17 cellular contexts compared by ENCODE assay signal in genomic region chr7:16083931-16084330, GRCh38.
A peak's percentile ranks its signal among the peaks of the same experiment; 100 is the strongest.
DNase-seq lines count a peak whose midpoint lies in the region; ATAC-seq and TF ChIP-seq lines count a peak whose summit lies in the region.
"Had no signal": no experiment of that assay in that cellular context is flagged by ENCODE, and none has a peak within 500 bp of the region (broad histone marks: within the 10 kb centered on the region; RNA-seq: fewer than 3 reads in every experiment).

No MANE protein-coding gene starts in this region.

- WGBS in body of pancreas, 2 donors = 37 to 57% methylated on average over 3 of the region's 3 CpGs
- no CpG with 5 or more reads among the region's 3 CpGs for WGBS in neuronal stem cell (ENCODE audit: extremely low coverage in 2 of 2, insufficient read length in 2 of 2, insufficient replicate concordance in 1 of 2), 2 donors

- no peak overlapping the region for H3K14ac ChIP-seq in neuronal stem cell (ENCODE audit: low read length)

- H3K4me2 ChIP-seq in neuronal stem cell (ENCODE audit: insufficient read depth, low read length, poor library complexity, severe bottlenecking) = no peak overlapping the region

- H3K27ac ChIP-seq in body of pancreas = peak overlapping the region in 2 of 4 donors; percentile 2 to 29
- H3K27ac ChIP-seq in neuronal stem cell (replicated peaks; ENCODE audit: low read length) = no peak overlapping the region
- H3K27ac ChIP-seq: GM23248, parathyroid adenoma had no signal

- TF ChIP-seq CTCF in body of pancreas (IDR thresholded peaks at IDR 0.05) = no peak

- no peaks in the 10 kb centered on the region for H3K79me1 ChIP-seq in neuronal stem cell (ENCODE audit: low read depth, low read length)

- no peak for TF ChIP-seq POLR2A in body of pancreas (IDR thresholded peaks at IDR 0.05)

- H3K4ac ChIP-seq in neuronal stem cell (ENCODE audit: low read length) = no peak overlapping the region

- intact Hi-C loops in body of pancreas (cut with DNase I) = no loop called here

- H2AFZ ChIP-seq in neuronal stem cell (ENCODE audit: low read length) = no peak overlapping the region
- H2AFZ ChIP-seq: GM23248, parathyroid adenoma had no signal

- no peak overlapping the region for H2BK5ac ChIP-seq in neuronal stem cell (ENCODE audit: low read length)

- H3K18ac ChIP-seq in neuronal stem cell (ENCODE audit: low read length) = no peak overlapping the region

- no peak overlapping the region for H2BK15ac ChIP-seq in neuronal stem cell (ENCODE audit: low read length)

- no peak overlapping the region for H3K23ac ChIP-seq in neuronal stem cell (ENCODE audit: low read depth, low read length, poor library complexity)

- H4K8ac ChIP-seq in neuronal stem cell (ENCODE audit: low read depth, low read length) = no peak overlapping the region

- H3K36me3 ChIP-seq in body of pancreas (replicated peaks in 1 of 2; ENCODE audit: insufficient read depth in 1 of 2, low read depth in 2 of 2) (no peaks in the 10 kb centered on the region), neuronal stem cell (replicated peaks in 1 of 2; ENCODE audit: control insufficient read depth in 2 of 2, insufficient read depth in 2 of 2, low read length in 2 of 2) (no peaks in the 10 kb centered on the region)

- in situ Hi-C loops in ACHN (cut with HindIII; ENCODE audit: low pct_ligation_motif_present, low pct_unique_long_range_greater_than_20kb, low sequenced_read_pairs) = no loop called here

- no peak overlapping the region for H3K9ac ChIP-seq in neuronal stem cell (ENCODE audit: low read depth, low read length, poor library complexity)
- H3K9ac ChIP-seq: GM23248, parathyroid adenoma had no signal

- DNase-seq in ACHN (peak; percentile 51), LoVo (ENCODE audit: low spot score) (peak; percentile 86), body of pancreas (no peak), lung microvascular endothelial cell (ENCODE audit: low read depth in 2 of 2) (peak; percentile 60 to 81), NCI-H128 (lab: John Stamatoyannopoulos, UW; ENCODE audit: unreplicated experiment) (no peak), neuronal stem cell (ENCODE audit: low spot score) (no peak)
- DNase-seq in activated naive CD4-positive, alpha-beta T cell treated with anti-CD3 and anti-CD28 coated beads, Interleukin-2, amount 50 U/mL, for 16 hours = no peak
- DNase-seq: activated CD4-positive, alpha-beta T cell treated with anti-CD3 and anti-CD28 coated beads, Interleukin-2, amount 50 U/mL, for 1 hour; effector memory CD4-positive, alpha-beta T cell; foreskin fibroblast; GM23248; immature natural killer cell; NCI-H146; NCI-H526 treated with DMSO at 0.1 percent for 48 hours had no signal

- H3K4me3 ChIP-seq in body of pancreas (no peak overlapping the region), neuronal stem cell (ENCODE audit: low read length in 2 of 2) (no peak overlapping the region)
- H3K4me3 ChIP-seq: GM23248 had no signal

- H2AK5ac ChIP-seq in neuronal stem cell (ENCODE audit: low read depth, low read length) = no peak overlapping the region

- no peak overlapping the region for H2BK12ac ChIP-seq in neuronal stem cell (ENCODE audit: low read length)

- no peak overlapping the region for H4K91ac ChIP-seq in neuronal stem cell (ENCODE audit: low read depth, low read length, poor library complexity)

- H3K4me1 ChIP-seq in body of pancreas = no peaks in the 10 kb centered on the region
- no peaks in the 10 kb centered on the region for H3K4me1 ChIP-seq in neuronal stem cell (ENCODE audit: control insufficient read depth in 2 of 2, insufficient read depth in 1 of 2, low read depth in 1 of 2, low read length in 2 of 2)
- H3K4me1 ChIP-seq: parathyroid adenoma had no signal

- no peaks in the 10 kb centered on the region for H3K27me3 ChIP-seq in body of pancreas
- no peaks in the 10 kb centered on the region for H3K27me3 ChIP-seq in neuronal stem cell (ENCODE audit: control insufficient read depth in 3 of 3, insufficient read depth in 3 of 3, low read depth in 1 of 3, low read length in 3 of 3)

- H3K9me3 ChIP-seq in body of pancreas = no peaks in the 10 kb centered on the region
- H3K9me3 ChIP-seq in neuronal stem cell (replicated peaks in 1 of 2; ENCODE audit: control insufficient read depth in 2 of 2, insufficient read depth in 1 of 2, low read depth in 1 of 2, low read length in 2 of 2) = no peaks in the 10 kb centered on the region

- H2BK120ac ChIP-seq in neuronal stem cell (ENCODE audit: low read depth, low read length) = no peak overlapping the region

- peak; percentile 64 for ATAC-seq in body of pancreas
- no peak for ATAC-seq in GM18520 (IDR thresholded peaks at IDR 0.05; ENCODE audit: unreplicated experiment)
- ATAC-seq: activated T-helper 17 cell treated with anti-CD3 and anti-CD28 coated beads, Interleukin-2, amount 50 U/mL, for 72 hours had no signal

Comparison
In these comparisons a context has a peak if more than half of its experiments do, and no peak if none do; other contexts are left out.
1. DNase-seq: peak in ACHN (single experiment), LoVo (single experiment) and lung microvascular endothelial cell (2 of 2); none in body of pancreas (0 of 4), activated naive CD4-positive, alpha-beta T cell treated with anti-CD3 and anti-CD28 coated beads, Interleukin-2, amount 50 U/mL, for 16 hours (single experiment), NCI-H128 (single experiment) and neuronal stem cell (single experiment).